ENCODE assay signal across 30 cellular contexts in the genomic region with DNA sequence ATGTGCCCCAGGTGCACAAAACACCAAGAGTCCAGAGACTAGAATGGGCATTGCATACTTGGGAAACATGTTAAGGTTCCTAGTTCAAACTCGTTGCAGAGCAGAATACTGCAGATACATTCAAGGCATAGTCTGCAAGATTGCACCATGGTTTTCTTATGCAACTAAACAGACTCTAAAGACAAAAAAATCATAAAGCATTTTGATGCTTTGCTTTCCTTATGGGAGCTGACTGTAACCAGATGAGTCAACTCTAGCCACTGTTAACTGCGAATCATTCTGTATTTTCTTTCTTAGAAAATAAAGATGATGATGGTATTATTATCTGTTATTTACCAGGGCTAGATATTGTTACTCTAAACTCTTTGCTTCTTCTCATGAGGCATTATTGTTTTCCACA. TPM values are rescaled to one million over a fixed set of nuclear protein-coding genes. Genes with fewer than 3 reads are reported as not detected.
DNase-seq lines count a peak whose midpoint lies in the region; ATAC-seq, FAIRE-seq and TF ChIP-seq lines count a peak whose summit lies in the region.
"Had no signal": no experiment of that assay in that cellular context is flagged by ENCODE, and none has a peak within 500 bp of the region (broad histone marks: within the 10 kb centered on the region; RNA-seq: fewer than 3 reads in every experiment).

No MANE protein-coding gene starts in this region.

- in situ Hi-C loops in ACHN (cut with HindIII; ENCODE audit: low pct_ligation_motif_present, low pct_unique_long_range_greater_than_20kb, low sequenced_read_pairs) = no loop called here

- peaks cover 17% of the 10 kb centered on the region; the same call in 1 of the 2 replicates for H3K79me2 ChIP-seq in KMS-11 (ENCODE audit: insufficient read depth, low read depth)

- no peak overlapping the region for H3K9ac ChIP-seq in KMS-11
- H3K9ac ChIP-seq: BLaER1 treated with 17β-estradiol and CSF1 and Interleukin-3, amounts not matched to agents 10 nM and 100 nM; parathyroid adenoma had no signal

- ATAC-seq in foreskin keratinocyte (peak; percentile 80), GM19452 (IDR thresholded peaks at IDR 0.05; ENCODE audit: unreplicated experiment) (no peak)
- ATAC-seq: left ventricle myocardium superior, natural killer cell, right cardiac atrium had no signal

- H3K27ac ChIP-seq in KMS-11 (no peak overlapping the region), foreskin keratinocyte (no peak overlapping the region)
- H3K27ac ChIP-seq: BLaER1 treated with 17β-estradiol and CSF1 and Interleukin-3, amounts not matched to agents 10 nM and 100 nM; hepatocyte; HL-60; parathyroid adenoma; PC-9 had no signal

- H3K4me1 ChIP-seq in KMS-11 (ENCODE audit: low read depth, poor library complexity, severe bottlenecking) = peaks cover 35% of the 10 kb centered on the region
- peaks cover 16% of the 10 kb centered on the region for H3K4me1 ChIP-seq in foreskin keratinocyte
- H3K4me1 ChIP-seq: Caco-2 had no signal

- H3K4me2 ChIP-seq in KMS-11 = peak overlapping the region; percentile 43; the same call in 1 of the 2 replicates
- H3K4me2 ChIP-seq: BLaER1 treated with 17β-estradiol and CSF1 and Interleukin-3, amounts not matched to agents 10 nM and 100 nM; hepatocyte; PC-9 had no signal

- no peak for FAIRE-seq in bronchial epithelial cell (lab: Jason Lieb, UNC)
- FAIRE-seq: frontal cortex had no signal

- H3K4me3 ChIP-seq in KMS-11 (IDR thresholded peaks at IDR 0.05; ENCODE audit: insufficient read depth, low read depth, low read length) (no peak overlapping the region), bronchial epithelial cell (ENCODE audit: low read depth, low read length) (no peak overlapping the region)
- H3K4me3 ChIP-seq: BLaER1 treated with 17β-estradiol and CSF1 and Interleukin-3, amounts not matched to agents 10 nM and 100 nM; hepatocyte; PC-9 had no signal

- no peaks in the 10 kb centered on the region for H3K36me3 ChIP-seq in KMS-11 (ENCODE audit: insufficient read depth)
- peaks cover 2% of the 10 kb centered on the region for H3K36me3 ChIP-seq in bronchial epithelial cell (ENCODE audit: control insufficient read depth, insufficient read depth, low read length)

- peaks cover 5% of the 10 kb centered on the region for H4K20me1 ChIP-seq in KMS-11 (ENCODE audit: insufficient read depth)

- no peak for TF ChIP-seq CTCF in KMS-11 (conservative IDR thresholded peaks at IDR 0.05; ENCODE audit: low read depth, low read length)
- TF ChIP-seq CTCF in bronchial epithelial cell (IDR thresholded peaks at IDR 0.05; ENCODE audit: insufficient read depth, low read length, severe bottlenecking) = no peak
- TF ChIP-seq CTCF in foreskin keratinocyte (conservative IDR thresholded peaks at IDR 0.05) = no peak

- H3K27me3 ChIP-seq in KMS-11 (ENCODE audit: insufficient read depth, low read depth) (no peaks in the 10 kb centered on the region), bronchial epithelial cell (ENCODE audit: control insufficient read depth, insufficient read depth, low read length) (no peaks in the 10 kb centered on the region), foreskin keratinocyte (no peaks in the 10 kb centered on the region)
- H3K27me3 ChIP-seq: BLaER1 treated with 17β-estradiol and CSF1 and Interleukin-3, amounts not matched to agents 10 nM and 100 nM; hepatocyte had no signal

- H2AFZ ChIP-seq in KMS-11 (ENCODE audit: low read depth) = no peak overlapping the region
- H2AFZ ChIP-seq: hepatocyte, parathyroid adenoma, PC-9 had no signal

- DNase-seq in EH (ENCODE audit: low read depth) = peak; percentile 29
- peak; percentile 75 for DNase-seq in bronchial epithelial cell (ENCODE audit: low read depth)
- DNase-seq in foreskin keratinocyte = peak; percentile 13 to 22
- DNase-seq in GM19238 (ENCODE audit: insufficient read length, low spot score) = no peak
- no peak for DNase-seq in ACHN
- no peak for DNase-seq in foreskin melanocyte
- DNase-seq: activated CD4-positive, alpha-beta T cell treated with anti-CD3 and anti-CD28 coated beads for 1 hour; activated naive CD4-positive, alpha-beta T cell; activated T-cell treated with anti-CD3 and anti-CD28 coated beads, Interleukin-2, amount 50 U/mL, for 24 hours; Caco-2; dermis blood vessel endothelial cell; DMS79; H9; left ventricle myocardium superior; midbrain; natural killer cell; NCI-H1417; NCI-H2081 treated with DMSO at 0.1 percent for 48 hours; NCI-H446; PC-9; right cardiac atrium; SIG-M5; stimulated activated CD4-positive, alpha-beta T cell treated with anti-CD3 and anti-CD28 coated beads, Interleukin-4, amount 100 ng/mL, for 4 hours had no signal

RNA-seq across cellular contexts. Expression of a gene that starts 19.7 kb away (rescaled TPM):
- 26.6 and 31.0 TPM in 2 replicates for total RNA-seq in bronchial epithelial cell
- total RNA-seq in foreskin keratinocyte = 28.0 and 28.1 TPM in 2 replicates
- 6.7 and 9.0 TPM in 2 replicates for polyA plus RNA-seq in foreskin keratinocyte

Comparison
In these comparisons a context has a peak if more than half of its experiments do, and no peak if none do; other contexts are left out.
1. DNase-seq: peak in EH (single experiment), bronchial epithelial cell (single experiment) and foreskin keratinocyte (2 of 2); none in GM19238 (single experiment), ACHN (single experiment) and foreskin melanocyte (single experiment).